Comparison of ENCODE assay signal across 16 cellular contexts in the genomic region with DNA sequence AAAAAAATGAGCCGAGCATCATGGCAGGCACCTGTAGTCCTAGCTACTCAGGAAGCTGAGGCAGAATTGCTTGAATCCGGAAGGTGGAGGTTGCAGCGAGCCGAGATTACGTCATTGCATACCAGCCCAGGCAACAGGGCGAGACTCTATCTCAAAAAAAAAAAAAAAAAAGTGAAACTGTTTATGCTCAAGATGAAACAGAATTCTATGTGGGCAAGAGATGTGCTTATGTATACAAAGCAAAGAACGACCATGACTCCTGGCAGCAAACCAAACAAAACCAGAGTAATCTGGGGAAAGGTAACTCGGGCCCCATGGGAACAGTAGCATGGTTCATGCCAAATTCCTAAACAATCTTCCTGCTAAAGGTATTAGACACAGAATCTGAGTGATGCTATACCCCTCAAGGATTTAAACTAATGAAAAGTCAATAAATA. TPM values are rescaled to one million over a fixed set of nuclear protein-coding genes. Genes with fewer than 3 reads are reported as not detected.
DNase-seq lines count a peak whose midpoint lies in the region; ATAC-seq and TF ChIP-seq lines count a peak whose summit lies in the region.
"Had no signal": no experiment of that assay in that cellular context is flagged by ENCODE, and none has a peak within 500 bp of the region (broad histone marks: within the 10 kb centered on the region; RNA-seq: fewer than 3 reads in every experiment).

No MANE protein-coding gene starts in this region.

- no peaks in the 10 kb centered on the region for H3K9me3 ChIP-seq in psoas muscle
- H3K9me3 ChIP-seq: thoracic aorta had no signal

- CTCF ChIA-PET in WTC11 (lab: Charles Lee) = no interaction called here

- WGBS in psoas muscle, 3 donors = 86 to 90% (median 90%) methylated on average over 8 of the region's 8 CpGs

- POLR2A ChIA-PET in WTC11 (lab: Charles Lee) = interaction anchor here (0.6 kb wide), 1 partner anchor 739 kb away, joined by 4 read pairs; no protein-coding TSS in a partner anchor

- no peak overlapping the region for H3K4me3 Mint-ChIP-seq in WTC11
- H3K4me3 Mint-ChIP-seq in progenitor cell of endocrine pancreas (ENCODE audit: low read depth) = no peak overlapping the region
- H3K4me3 Mint-ChIP-seq: activated naive CD8-positive, alpha-beta T cell treated with anti-CD3 and anti-CD28 coated beads, Interleukin-2, amount 50 U/mL, for 24 hours had no signal

- H3K36me3 Mint-ChIP-seq in WTC11 = peaks cover 79% of the 10 kb centered on the region
- H3K36me3 Mint-ChIP-seq in progenitor cell of endocrine pancreas (ENCODE audit: insufficient read depth) = peaks cover 38% of the 10 kb centered on the region

- H3K4me1 Mint-ChIP-seq in WTC11 = no peaks in the 10 kb centered on the region
- no peaks in the 10 kb centered on the region for H3K4me1 Mint-ChIP-seq in progenitor cell of endocrine pancreas (ENCODE audit: low read depth)
- H3K4me1 Mint-ChIP-seq: activated naive CD8-positive, alpha-beta T cell treated with anti-CD3 and anti-CD28 coated beads, Interleukin-2, amount 50 U/mL, for 24 hours had no signal

- H3K4me1 ChIP-seq in psoas muscle = no peaks in the 10 kb centered on the region

- TF ChIP-seq CTCF in WTC11 (IDR thresholded peaks at IDR 0.05) (no peak), progenitor cell of endocrine pancreas (IDR thresholded peaks at IDR 0.05; ENCODE audit: unreplicated experiment) (no peak), psoas muscle (IDR thresholded peaks at IDR 0.05) (no peak)

- peak; percentile 81 for DNase-seq in Daoy (ENCODE audit: low read depth)
- DNase-seq in WTC11 (ENCODE audit: low spot score) = no peak
- DNase-seq in fibroblast of gingiva (ENCODE audit: low read depth) = peak; percentile 45
- no peak for DNase-seq in progenitor cell of endocrine pancreas (ENCODE audit: low spot score, unreplicated experiment)
- no peak for DNase-seq in psoas muscle
- DNase-seq: activated CD4-positive, CD25-positive, alpha-beta regulatory T cell treated with anti-CD3 and anti-CD28 coated beads, Interleukin-2, amount 50 U/mL, for 72 hours; activated naive CD8-positive, alpha-beta T cell treated with anti-CD3 and anti-CD28 coated beads, Interleukin-2, amount 50 U/mL, for 24 hours; AML-193; islet precursor cell; NCI-H1105 treated with DMSO at 0.1 percent for 48 hours; NCI-H446 had no signal

- H3K27me3 Mint-ChIP-seq in WTC11 (ENCODE audit: low read depth) = no peaks in the 10 kb centered on the region
- no peaks in the 10 kb centered on the region for H3K27me3 Mint-ChIP-seq in progenitor cell of endocrine pancreas
- H3K27me3 Mint-ChIP-seq: activated naive CD8-positive, alpha-beta T cell treated with anti-CD3 and anti-CD28 coated beads, Interleukin-2, amount 50 U/mL, for 24 hours had no signal

- peak overlapping the region; percentile 66; the same call in 1 of the 2 replicates for H3K27ac Mint-ChIP-seq in WTC11
- H3K27ac Mint-ChIP-seq in progenitor cell of endocrine pancreas = peak overlapping the region; percentile 64
- H3K27ac Mint-ChIP-seq: activated naive CD8-positive, alpha-beta T cell treated with anti-CD3 and anti-CD28 coated beads, Interleukin-2, amount 50 U/mL, for 24 hours had no signal

- H3K9me3 Mint-ChIP-seq in WTC11 (no peaks in the 10 kb centered on the region), progenitor cell of endocrine pancreas (ENCODE audit: low read depth) (no peaks in the 10 kb centered on the region)
- H3K9me3 Mint-ChIP-seq: activated naive CD8-positive, alpha-beta T cell treated with anti-CD3 and anti-CD28 coated beads, Interleukin-2, amount 50 U/mL, for 24 hours had no signal

- peaks cover 19 to 100% of the 10 kb centered on the region in 2 donors for H3K36me3 ChIP-seq in psoas muscle (ENCODE audit: insufficient read depth in 1 of 2, low read depth in 1 of 2)

- ATAC-seq in WTC11 = no peak
- ATAC-seq in HG02981 (IDR thresholded peaks at IDR 0.05; ENCODE audit: unreplicated experiment) = no peak
- ATAC-seq in psoas muscle = no peak
- ATAC-seq in HG02678 (IDR thresholded peaks at IDR 0.05; ENCODE audit: unreplicated experiment) = no peak
- ATAC-seq in GM19328 (IDR thresholded peaks at IDR 0.05; ENCODE audit: unreplicated experiment) = no peak
- ATAC-seq: activated naive CD8-positive, alpha-beta T cell treated with anti-CD3 and anti-CD28 coated beads, Interleukin-2, amount 50 U/mL, for 24 hours had no signal

- H3K27me3 ChIP-seq in psoas muscle (ENCODE audit: insufficient read depth in 3 of 3, low read length in 2 of 3) = no peaks in the 10 kb centered on the region

- H3K27ac ChIP-seq in psoas muscle = no peak overlapping the region

- intact Hi-C loops in psoas muscle (cut with DNase I) = loop anchor here in 1 of 2 donors (10.0 kb wide), 1 partner anchor 317 kb away; no protein-coding TSS in a partner anchor

- H3K4me3 ChIP-seq in psoas muscle = no peak overlapping the region
- H3K4me3 ChIP-seq: thoracic aorta had no signal

TF ChIP-seq in WTC11, 78 proteins besides CTCF, POLR2A, EP300 and RAD21:
- TF ChIP-seq GABPB1 (CRISPR knock-in tag; IDR thresholded peaks at IDR 0.05) = peak; percentile 92
- no peak for TF ChIP-seq OVOL2 (CRISPR knock-in tag; IDR thresholded peaks at IDR 0.05; ENCODE audit: borderline replicate concordance)

RNA-seq across cellular contexts. Expression of a gene that starts 32.6 kb away (rescaled TPM):
- 0.83 and 0.91 TPM in 2 replicates for total RNA-seq in Daoy (2014; rRNA removed; shearing (Covaris generic))
- total RNA-seq in WTC11 (2021) = 0.30 to 0.77 TPM (median 0.55 TPM) in 3 replicates
- 1.5 and 2.0 TPM in 2 replicates for total RNA-seq in progenitor cell of endocrine pancreas
- under 1 TPM in 2 of 4 donors, not detected in 2; 0.49 to 0.64 TPM for total RNA-seq in psoas muscle
- under 1 TPM in 2 of 3 donors, not detected in 1; 0.16 to 0.52 TPM for polyA plus RNA-seq in psoas muscle
- total RNA-seq: mononuclear cell, thoracic aorta had no signal

RNA-seq across cellular contexts. Expression of a gene that starts 44.5 kb away (rescaled TPM):
- total RNA-seq in Daoy (2014; rRNA removed; shearing (Covaris generic)) = 187 and 196 TPM in 2 replicates
- total RNA-seq in WTC11 (2021) (248 to 270 TPM (median 264 TPM) in 3 replicates), progenitor cell of endocrine pancreas (180 and 185 TPM in 2 replicates), psoas muscle (100 to 1,000 TPM in 3 of 4 donors, 10 to 100 TPM in 1; 93.1 to 133 (median 125) TPM)
- 10 to 100 TPM; 54.1 to 81.9 (median 78.1) TPM for polyA plus RNA-seq in psoas muscle

Comparison
In these comparisons a context has a peak if more than half of its experiments do, and no peak if none do; other contexts are left out.
1. DNase-seq: peak in Daoy (single experiment) and fibroblast of gingiva (single experiment); none in WTC11 (single experiment), progenitor cell of endocrine pancreas (single experiment) and psoas muscle (0 of 2).